Comparison of ENCODE assay signal across 23 cellular contexts in genomic region chr6:121285041-121285440, GRCh38. TPM values are rescaled to one million over a fixed set of nuclear protein-coding genes. Genes with fewer than 3 reads are reported as not detected.
DNase-seq lines count a peak whose midpoint lies in the region; ATAC-seq and TF ChIP-seq lines count a peak whose summit lies in the region.
"Had no signal": no experiment of that assay in that cellular context is flagged by ENCODE, and none has a peak within 500 bp of the region (broad histone marks: within the 10 kb centered on the region; RNA-seq: fewer than 3 reads in every experiment).

No MANE protein-coding gene starts in this region.

- H3K23ac ChIP-seq in mesenchymal stem cell (ENCODE audit: low read length in 2 of 2) = no peak overlapping the region

- H3K14ac ChIP-seq in mesenchymal stem cell (ENCODE audit: low read length in 2 of 2) = no peak overlapping the region

- TF ChIP-seq CTCF in AG10803 (conservative IDR thresholded peaks at IDR 0.05; ENCODE audit: low read length) = no peak

- H2BK120ac ChIP-seq in mesenchymal stem cell (ENCODE audit: low read depth, low read length) = no peak overlapping the region

- no peak overlapping the region for H3K27ac ChIP-seq in mesenchymal stem cell (ENCODE audit: low read length, poor library complexity, severe bottlenecking)

- no peak overlapping the region for H2BK5ac ChIP-seq in mesenchymal stem cell (ENCODE audit: low read depth, low read length, poor library complexity, severe bottlenecking)

- no peaks in the 10 kb centered on the region for H3K4me1 Mint-ChIP-seq in T-helper 2 cell treated with Interferon-gamma antibody and Interleukin-4, amounts not matched to agents 5 μg/mL and 100 μg/mL, for 36 hours (ENCODE audit: low read depth)
- H3K4me1 Mint-ChIP-seq: stimulated activated effector memory CD8-positive, alpha-beta T cell treated with anti-CD3 and anti-CD28 coated beads, Interleukin-12 subunit alpha, Interleukin-12 subunit beta, amount 100 ng/mL, for 72 hours had no signal

- H3K4ac ChIP-seq in mesenchymal stem cell (ENCODE audit: low read depth in 1 of 2, low read length in 2 of 2) = no peak overlapping the region

- no peaks in the 10 kb centered on the region for H3K27me3 ChIP-seq in mesenchymal stem cell (ENCODE audit: control insufficient read depth in 1 of 2, insufficient read depth in 1 of 2, low read length in 2 of 2)

- peak; percentile 53 for DNase-seq in AG10803 (ENCODE audit: low read depth)
- peak; percentile 4 for DNase-seq in HT1080 (ENCODE audit: low read depth)
- peak; percentile 43 for DNase-seq in dedifferentiated amniotic fluid mesenchymal stem cell (ENCODE audit: extremely low spot score)
- peak; percentile 9 for DNase-seq in mesenchymal stem cell
- no peak for DNase-seq in activated T-cell treated with anti-CD3 and anti-CD28 coated beads, Interleukin-2, amount 50 U/mL, for 48 hours
- no peak for DNase-seq in T-helper 2 cell treated with Interferon-gamma antibody and Interleukin-4, amounts not matched to agents 5 μg/mL and 100 μg/mL, for 36 hours (ENCODE audit: low spot score)
- no peak for DNase-seq in G401 (ENCODE audit: low spot score)
- DNase-seq: activated CD8-positive, alpha-beta T cell treated with anti-CD3 and anti-CD28 coated beads, Interleukin-2, amount 10 ng/mL, durations not matched to agents 7 days and 5 days; activated T-cell treated with anti-CD3 and anti-CD28 coated beads, Interleukin-2, amount 50 U/mL, for 4 hours; DND-41; GOT3; head of caudate nucleus; NCI-H1436 treated with DMSO at 0.1 percent for 48 hours; NCI-H2171 treated with DMSO at 0.1 percent for 48 hours; NCI-H748 treated with DMSO at 0.1 percent for 48 hours; nucleus accumbens; OCI-M1; retina; SHP77 treated with DMSO at 0.1 percent for 48 hours; T-helper 1 cell had no signal

- H2BK12ac ChIP-seq in mesenchymal stem cell (ENCODE audit: low read length in 2 of 2) = no peak overlapping the region

- no peak overlapping the region for H4K8ac ChIP-seq in mesenchymal stem cell (ENCODE audit: low read length)

- no peak for ATAC-seq in GM21390 (IDR thresholded peaks at IDR 0.05; ENCODE audit: unreplicated experiment)
- ATAC-seq: activated CD8-positive, alpha-beta T cell treated with anti-CD3 and anti-CD28 coated beads, Interleukin-2, amount 10 ng/mL, durations not matched to agents 7 days and 5 days; activated T-cell treated with anti-CD3 and anti-CD28 coated beads, Interleukin-2, amount 50 U/mL, for 4 hours; stimulated activated effector memory CD8-positive, alpha-beta T cell treated with anti-CD3 and anti-CD28 coated beads, Interleukin-12 subunit alpha, Interleukin-12 subunit beta, amount 100 ng/mL, for 72 hours had no signal

- no CpG with 5 or more reads among the region's 1 CpG for WGBS in mesenchymal stem cell

- no peak overlapping the region for H3K9ac ChIP-seq in mesenchymal stem cell (ENCODE audit: low read length)

- H3K27me3 Mint-ChIP-seq in T-helper 2 cell treated with Interferon-gamma antibody and Interleukin-4, amounts not matched to agents 5 μg/mL and 100 μg/mL, for 36 hours (ENCODE audit: low read depth) = no peaks in the 10 kb centered on the region
- H3K27me3 Mint-ChIP-seq: activated naive CD8-positive, alpha-beta T cell had no signal

- H3K18ac ChIP-seq in mesenchymal stem cell (ENCODE audit: low read depth in 1 of 2, low read length in 2 of 2) = no peak overlapping the region

- in situ Hi-C loops in G401 (cut with HindIII; ENCODE audit: low sequenced_read_pairs) = no loop called here

- no peak overlapping the region for H2AFZ ChIP-seq in mesenchymal stem cell (ENCODE audit: low read depth, low read length)

- no peaks in the 10 kb centered on the region for H3K9me3 Mint-ChIP-seq in T-helper 2 cell treated with Interferon-gamma antibody and Interleukin-4, amounts not matched to agents 5 μg/mL and 100 μg/mL, for 36 hours
- H3K9me3 Mint-ChIP-seq: activated T-cell treated with anti-CD3 and anti-CD28 coated beads, Interleukin-2, amount 50 U/mL, for 4 hours had no signal

- no peak overlapping the region for H2AK5ac ChIP-seq in mesenchymal stem cell (ENCODE audit: low read length, severe bottlenecking)

- peaks cover 18% of the 10 kb centered on the region for H3K36me3 Mint-ChIP-seq in T-helper 2 cell treated with Interferon-gamma antibody and Interleukin-4, amounts not matched to agents 5 μg/mL and 100 μg/mL, for 36 hours (ENCODE audit: low read depth)
- H3K36me3 Mint-ChIP-seq: stimulated activated effector memory CD8-positive, alpha-beta T cell treated with anti-CD3 and anti-CD28 coated beads, Interleukin-12 subunit alpha, Interleukin-12 subunit beta, amount 100 ng/mL, for 72 hours had no signal

- H3K79me1 ChIP-seq in mesenchymal stem cell (replicated peaks; ENCODE audit: low read length, poor library complexity, severe bottlenecking) = no peaks in the 10 kb centered on the region

- H4K91ac ChIP-seq in mesenchymal stem cell (ENCODE audit: low read length) = no peak overlapping the region

- H3K4me2 ChIP-seq in mesenchymal stem cell (ENCODE audit: low read length, poor library complexity, severe bottlenecking) = no peak overlapping the region

- no peak overlapping the region for H3K4me3 Mint-ChIP-seq in T-helper 2 cell treated with Interferon-gamma antibody and Interleukin-4, amounts not matched to agents 5 μg/mL and 100 μg/mL, for 36 hours
- H3K4me3 Mint-ChIP-seq: activated CD8-positive, alpha-beta T cell treated with anti-CD3 and anti-CD28 coated beads, Interleukin-2, amount 10 ng/mL, durations not matched to agents 7 days and 5 days; activated naive CD8-positive, alpha-beta T cell; activated T-cell treated with anti-CD3 and anti-CD28 coated beads, Interleukin-2, amount 50 U/mL, for 4 hours; stimulated activated effector memory CD8-positive, alpha-beta T cell treated with anti-CD3 and anti-CD28 coated beads, Interleukin-12 subunit alpha, Interleukin-12 subunit beta, amount 100 ng/mL, for 72 hours had no signal

- no peak overlapping the region for H3K4me3 ChIP-seq in AG10803 (ENCODE audit: low read length)
- no peak overlapping the region for H3K4me3 ChIP-seq in mesenchymal stem cell (ENCODE audit: insufficient read depth in 1 of 2, low read depth in 1 of 2, low read length in 2 of 2)

- peaks cover 0 to 7% of the 10 kb centered on the region in 2 experiments for H3K36me3 ChIP-seq in mesenchymal stem cell (ENCODE audit: control insufficient read depth in 1 of 2, insufficient read depth in 2 of 2, low read depth in 1 of 2, low read length in 2 of 2)

- H3K4me1 ChIP-seq in mesenchymal stem cell (ENCODE audit: control insufficient read depth, insufficient read depth, low read depth, low read length) = no peaks in the 10 kb centered on the region

- no peak overlapping the region for H2BK15ac ChIP-seq in mesenchymal stem cell (ENCODE audit: low read depth, poor library complexity, severe bottlenecking)

- no peak overlapping the region for H3K27ac Mint-ChIP-seq in T-helper 2 cell treated with Interferon-gamma antibody and Interleukin-4, amounts not matched to agents 5 μg/mL and 100 μg/mL, for 36 hours
- H3K27ac Mint-ChIP-seq: activated CD8-positive, alpha-beta T cell treated with anti-CD3 and anti-CD28 coated beads, Interleukin-2, amount 10 ng/mL, durations not matched to agents 7 days and 5 days; activated naive CD8-positive, alpha-beta T cell; stimulated activated effector memory CD8-positive, alpha-beta T cell treated with anti-CD3 and anti-CD28 coated beads, Interleukin-12 subunit alpha, Interleukin-12 subunit beta, amount 100 ng/mL, for 72 hours had no signal

- H3K9me3 ChIP-seq in mesenchymal stem cell (ENCODE audit: control insufficient read depth, low read length) = no peaks in the 10 kb centered on the region

RNA-seq across cellular contexts. Expression of gene TBC1D32, which starts 49.2 kb away (rescaled TPM):
- 1.9 and 2.4 TPM in 2 replicates for total RNA-seq in HT1080 (2014; rRNA removed; shearing (Covaris generic))
- 1.6 and 3.2 TPM in 2 replicates for polyA plus RNA-seq in HT1080 (2015; cell fraction: cytosol; rRNA removed)
- 16.5 and 18.2 TPM in 2 replicates for polyA plus RNA-seq in HT1080 (2015; cell fraction: nucleus; rRNA removed)
- polyA plus RNA-seq in mesenchymal stem cell (2013, experiment 1 of 2) = 2.8 TPM
- polyA plus RNA-seq in mesenchymal stem cell (2013, experiment 2 of 2) = 2.9 TPM
- 6.6 and 11.6 TPM in 2 replicates for total RNA-seq in G401 (2014; rRNA removed; shearing (Covaris generic))

Comparison
In these comparisons a context has a peak if more than half of its experiments do, and no peak if none do; other contexts are left out.
1. DNase-seq: peak in AG10803 (single experiment), HT1080 (single experiment), dedifferentiated amniotic fluid mesenchymal stem cell (single experiment) and mesenchymal stem cell (single experiment); none in activated T-cell treated with anti-CD3 and anti-CD28 coated beads, Interleukin-2, amount 50 U/mL, for 48 hours (0 of 2), T-helper 2 cell treated with Interferon-gamma antibody and Interleukin-4, amounts not matched to agents 5 μg/mL and 100 μg/mL, for 36 hours (single experiment) and G401 (single experiment).